25 cellular contexts compared by ENCODE assay signal in the genomic region with DNA sequence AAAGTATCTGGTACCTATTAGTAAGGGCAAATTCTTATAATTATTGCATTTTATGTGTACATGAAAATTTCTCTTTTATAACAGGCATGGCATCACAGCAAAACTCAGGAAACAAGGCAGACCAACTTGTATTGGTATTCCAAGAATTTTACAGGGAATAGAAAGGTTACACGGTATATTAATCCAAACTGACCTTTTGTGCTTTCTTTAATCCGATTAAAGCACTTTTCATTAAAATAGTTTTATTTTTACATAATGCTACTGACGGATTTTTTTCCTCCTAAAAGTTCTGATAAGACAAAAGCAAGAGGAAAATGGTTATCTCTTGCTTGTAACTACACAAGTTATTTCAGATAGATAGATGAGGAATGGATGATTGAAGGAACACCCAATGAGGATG.
"Had no signal": no experiment of that assay in that cellular context is flagged by ENCODE, and none has a peak within 500 bp of the region (broad histone marks: within the 10 kb centered on the region; RNA-seq: fewer than 3 reads in every experiment).

No MANE protein-coding gene starts in this region.

- H3K9me3 ChIP-seq: colonic mucosa, esophagus muscularis mucosa, esophagus squamous epithelium, gastrocnemius medialis, gastroesophageal sphincter, heart right ventricle had no signal

- H3K27me3 ChIP-seq: colonic mucosa, gastrocnemius medialis had no signal

- H3K9me3 Mint-ChIP-seq: effector memory CD8-positive, alpha-beta T cell; endodermal cell had no signal

- H3K27ac ChIP-seq: colonic mucosa, coronary artery, dorsolateral prefrontal cortex, epithelial cell of prostate, esophagus muscularis mucosa, esophagus squamous epithelium, foreskin keratinocyte, gastrocnemius medialis, gastroesophageal sphincter, heart left ventricle, heart right ventricle had no signal

- H3K4me3 Mint-ChIP-seq: dendritic cell treated with granulocyte-macrophage colony-stimulating factor and Interleukin-4, amounts not matched to agents 40 ng/mL and 50 ng/mL, for 4 days; effector memory CD8-positive, alpha-beta T cell; endodermal cell had no signal

- ATAC-seq: effector memory CD8-positive, alpha-beta T cell; esophagus mucosa; foreskin keratinocyte; gastrocnemius medialis; gastroesophageal sphincter; heart left ventricle; heart right ventricle had no signal

- H3K4me3 ChIP-seq: colonic mucosa, coronary artery, dorsolateral prefrontal cortex, esophagus muscularis mucosa, esophagus squamous epithelium, gastrocnemius medialis, gastroesophageal sphincter, heart left ventricle, heart right ventricle had no signal

- H3K4me1 Mint-ChIP-seq: endodermal cell had no signal

- DNase-seq: colonic mucosa; cortex of kidney; dermis blood vessel endothelial cell; dorsolateral prefrontal cortex; effector CD4-positive, alpha-beta T cell; effector CD8-positive, alpha-beta T cell; effector memory CD4-positive, alpha-beta T cell; effector memory CD8-positive, alpha-beta T cell; endodermal cell; erythroblast; esophagus squamous epithelium; foreskin fibroblast; foreskin keratinocyte; foreskin melanocyte; gastrocnemius medialis; glutamatergic neuron; head of caudate nucleus; heart left ventricle; heart right ventricle had no signal

- H3K4me1 ChIP-seq: colonic mucosa, esophagus muscularis mucosa, esophagus squamous epithelium, foreskin keratinocyte, gastrocnemius medialis, gastroesophageal sphincter, heart left ventricle, heart right ventricle had no signal

- H3K36me3 ChIP-seq: colonic mucosa, esophagus muscularis mucosa, esophagus squamous epithelium, gastrocnemius medialis, gastroesophageal sphincter, heart left ventricle, heart right ventricle had no signal

- H3K27ac Mint-ChIP-seq: dendritic cell treated with granulocyte-macrophage colony-stimulating factor and Interleukin-4, amounts not matched to agents 40 ng/mL and 50 ng/mL, for 4 days; effector memory CD8-positive, alpha-beta T cell; endodermal cell had no signal
